ENCODE assay signal across 3 cellular contexts in the genomic region with DNA sequence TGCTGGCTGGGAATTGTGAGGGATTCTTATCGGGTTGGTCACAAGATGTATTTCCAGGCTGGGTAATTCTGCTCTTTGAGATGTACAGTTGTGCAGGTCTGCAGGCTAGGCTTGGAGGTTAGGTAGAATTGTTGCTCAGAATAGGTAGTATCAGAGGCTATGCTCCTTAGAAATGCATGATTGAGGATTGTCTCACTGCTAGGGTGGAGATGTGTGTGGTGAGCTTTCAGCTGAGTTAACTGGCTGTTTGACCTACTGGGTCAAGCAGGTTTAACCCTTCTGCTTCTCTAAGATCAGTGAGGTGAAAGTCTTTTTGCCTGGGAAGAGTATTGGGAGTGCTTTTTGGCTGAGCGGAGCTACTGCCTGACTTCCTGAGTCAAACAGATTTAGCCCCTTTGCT.
"Had no signal": no experiment of that assay in that cellular context is flagged by ENCODE, and none has a peak within 500 bp of the region (broad histone marks: within the 10 kb centered on the region; RNA-seq: fewer than 3 reads in every experiment).

No MANE protein-coding gene starts in this region.

- DNase-seq: GDM1, GF-D8 had no signal

- ATAC-seq: GM12878 had no signal

- H3K4me3 ChIP-seq: GM12878 had no signal
